ENCODE assay signal across 6 cellular contexts in the genomic region with DNA sequence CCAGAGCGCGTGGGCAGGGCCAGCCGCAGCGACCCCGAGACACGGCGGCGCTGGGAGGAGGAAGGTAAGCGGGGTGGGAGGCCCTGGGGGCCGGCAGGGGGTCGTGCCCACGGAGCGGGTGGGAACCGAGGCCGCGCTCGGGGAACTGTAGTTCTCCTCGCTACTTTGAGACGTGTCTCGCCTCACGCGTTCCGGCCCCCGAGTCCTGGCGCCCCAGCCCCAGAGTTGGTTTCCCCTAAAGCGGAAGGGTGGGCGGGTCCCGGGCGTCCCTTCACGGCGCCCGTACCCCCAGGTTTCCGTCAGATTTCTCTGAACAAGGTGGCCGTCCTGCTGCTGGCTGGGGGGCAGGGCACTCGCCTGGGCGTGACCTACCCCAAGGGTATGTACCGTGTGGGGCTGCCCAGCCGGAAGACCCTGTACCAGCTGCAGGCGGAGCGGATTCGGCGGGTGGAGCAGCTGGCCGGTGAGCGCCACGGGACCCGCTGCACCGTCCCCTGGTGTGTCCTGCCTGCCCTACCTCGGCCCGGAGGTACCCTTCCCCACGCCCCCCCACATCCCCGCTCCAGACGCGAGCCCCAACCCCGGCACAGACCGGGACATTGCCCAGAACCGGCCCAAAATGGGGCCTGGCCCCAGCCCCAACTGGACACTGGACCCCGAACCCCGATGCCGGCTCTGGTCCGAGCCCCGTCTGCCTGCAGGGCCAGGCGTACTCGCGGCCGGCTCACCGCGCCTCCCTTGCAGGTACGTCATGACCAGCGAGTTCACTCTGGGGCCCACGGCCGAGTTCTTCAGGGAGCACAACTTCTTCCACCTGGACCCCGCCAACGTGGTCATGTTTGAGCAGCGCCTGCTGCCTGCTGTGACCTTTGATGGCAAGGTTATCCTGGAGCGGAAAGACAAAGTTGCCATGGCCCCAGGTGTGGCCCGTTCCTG. TPM values are rescaled to one million over a fixed set of nuclear protein-coding genes. Genes with fewer than 3 reads are reported as not detected.
A peak's percentile ranks its signal among the peaks of the same experiment; 100 is the strongest.
DNase-seq lines count a peak whose midpoint lies in the region; ATAC-seq lines count a peak whose summit lies in the region.

No MANE protein-coding gene starts in this region.

- no peak overlapping the region for H3K27ac ChIP-seq in CD8-positive, alpha-beta memory T cell (ENCODE audit: low read depth, low read length)
- H3K27ac ChIP-seq in angular gyrus (ENCODE audit: low read depth, low read length), result peak overlapping the region; percentile 40

- no peaks in the 10 kb centered on the region for H3K27me3 Mint-ChIP-seq in CD8-positive, alpha-beta memory T cell

- DNase-seq in CD8-positive, alpha-beta memory T cell, result peak; percentile 31 to 68 (median 41)
- DNase-seq in myocyte (ENCODE audit: low read depth) (peak; percentile 19), NCI-H2171 treated with DMSO at 0.1 percent for 48 hours (lab: John Stamatoyannopoulos, UW) (no peak), T-helper 9 cell (no peak)

- H3K27me3 ChIP-seq in CD8-positive, alpha-beta memory T cell (ENCODE audit: insufficient read depth, low read length, poor library complexity, severe bottlenecking), result no peaks in the 10 kb centered on the region

- peaks cover 0 to 17% (median 0%) of the 10 kb centered on the region in 3 donors for H3K36me3 Mint-ChIP-seq in CD8-positive, alpha-beta memory T cell

- H3K4me3 ChIP-seq in CD8-positive, alpha-beta memory T cell (ENCODE audit: low read length), result peak overlapping the region; percentile 47

- POLR2A ChIA-PET in CD8-positive, alpha-beta memory T cell (lab: Charles Lee), result interaction anchor here (0.6 to 2.6 kb wide), 4 partner anchors 8 to 52 kb away, joined by 3 to 14 read pairs (median 3); a partner anchor contains a TSS

- peak overlapping the region; percentile 73 to 91 (median 76) for H3K4me3 Mint-ChIP-seq in CD8-positive, alpha-beta memory T cell

- H3K9me3 ChIP-seq in CD8-positive, alpha-beta memory T cell (ENCODE audit: low read length), result no peaks in the 10 kb centered on the region

- H3K4me1 Mint-ChIP-seq in CD8-positive, alpha-beta memory T cell, result peaks cover 0 to 5% (median 2%) of the 10 kb centered on the region in 3 donors

- H3K9me3 Mint-ChIP-seq in CD8-positive, alpha-beta memory T cell, result no peaks in the 10 kb centered on the region

- peak overlapping the region in 1 of 8 donors; percentile 68 for H3K27ac Mint-ChIP-seq in CD8-positive, alpha-beta memory T cell

- H3K36me3 ChIP-seq in CD8-positive, alpha-beta memory T cell (ENCODE audit: insufficient read depth, low read length), result peaks cover 3% of the 10 kb centered on the region

- CTCF ChIA-PET in CD8-positive, alpha-beta memory T cell (lab: Charles Lee), result interaction anchor here (1.1 to 2.1 kb wide), 4 partner anchors 10 to 235 kb away, joined by 3 to 13 read pairs (median 3); no protein-coding TSS in a partner anchor

- H3K4me1 ChIP-seq in CD8-positive, alpha-beta memory T cell (ENCODE audit: insufficient read depth, low read length), result peaks cover 7% of the 10 kb centered on the region

- ATAC-seq in HG03280 (IDR thresholded peaks at IDR 0.05; ENCODE audit: unreplicated experiment), result peak; percentile 21

RNA-seq across cellular contexts. Expression of a gene that starts 0.7 kb away (rescaled TPM):
- 10 to 100 TPM; 15.3 to 15.5 TPM for total RNA-seq in CD8-positive, alpha-beta memory T cell
- 4.6 TPM for polyA plus RNA-seq in CD8-positive, alpha-beta memory T cell
- 40.2 and 46.4 TPM in 2 replicates for total RNA-seq in myocyte
- polyA plus RNA-seq in myocyte (2012), result 34.6 TPM

RNA-seq across cellular contexts. Expression of a gene that starts 7.7 kb away (rescaled TPM):
- total RNA-seq in CD8-positive, alpha-beta memory T cell, result 10 to 100 TPM; 11.5 to 12.7 TPM
- 0.15 TPM for polyA plus RNA-seq in CD8-positive, alpha-beta memory T cell
- 1.9 and 4.7 TPM in 2 replicates for total RNA-seq in myocyte
- 0.58 TPM for polyA plus RNA-seq in myocyte (2012)

RNA-seq across cellular contexts. Expression of a gene that starts 8.8 kb away (rescaled TPM):
- 10 to 100 TPM; 31.9 to 32.7 TPM for total RNA-seq in CD8-positive, alpha-beta memory T cell
- 39.3 TPM for polyA plus RNA-seq in CD8-positive, alpha-beta memory T cell
- 75.5 and 76.6 TPM in 2 replicates for total RNA-seq in myocyte
- 94.6 TPM for polyA plus RNA-seq in myocyte (2012)

RNA-seq across cellular contexts. Expression of a gene that starts 24.2 kb away (rescaled TPM):
- total RNA-seq in CD8-positive, alpha-beta memory T cell, result not detected
- polyA plus RNA-seq in CD8-positive, alpha-beta memory T cell, result not detected
- 0.13 and 0.68 TPM in 2 replicates for total RNA-seq in myocyte
- 0.05 TPM for polyA plus RNA-seq in myocyte (2012)

RNA-seq across cellular contexts. Expression of a gene that starts 32.0 kb away (rescaled TPM):
- 10 to 100 TPM; 24.6 to 27.5 TPM for total RNA-seq in CD8-positive, alpha-beta memory T cell
- polyA plus RNA-seq in CD8-positive, alpha-beta memory T cell, result 38.4 TPM
- total RNA-seq in myocyte, result 4.8 TPM in 2 replicates
- polyA plus RNA-seq in myocyte (2012), result 28.4 TPM

Comparison
In these comparisons a context has a peak if more than half of its experiments do, and no peak if none do; other contexts are left out.
1. DNase-seq: peak in CD8-positive, alpha-beta memory T cell (5 of 5) and myocyte (single experiment); none in NCI-H2171 treated with DMSO at 0.1 percent for 48 hours (single experiment) and T-helper 9 cell (single experiment).